19 cellular contexts compared by ENCODE assay signal in the genomic region with DNA sequence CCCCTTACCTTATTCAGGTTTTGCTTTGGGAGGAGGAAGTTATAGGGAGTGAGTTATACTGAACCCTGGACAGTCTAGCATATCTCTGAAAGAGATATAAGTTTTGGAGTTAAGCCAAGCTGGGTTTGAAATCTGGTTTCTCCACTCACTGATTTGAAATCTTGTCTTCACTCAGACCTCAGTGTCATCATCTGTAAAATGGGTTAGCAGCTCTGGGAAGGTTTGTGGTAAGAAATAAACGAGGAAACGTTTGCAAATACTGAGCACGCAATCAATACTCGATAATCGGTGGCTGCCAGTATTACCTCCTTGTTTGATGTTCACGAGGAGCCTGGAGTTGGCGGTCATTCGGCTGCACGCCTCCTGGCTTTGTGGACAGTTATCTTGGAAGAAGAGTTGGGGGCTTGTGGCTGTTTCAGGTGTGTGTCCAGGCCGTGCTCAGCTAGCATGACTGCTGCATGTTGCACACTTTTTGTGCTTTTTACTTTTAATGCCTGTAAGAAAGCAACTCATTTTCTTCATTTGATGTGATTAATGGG.
DNase-seq lines count a peak whose midpoint lies in the region; ATAC-seq and TF ChIP-seq lines count a peak whose summit lies in the region.
"Had no signal": no experiment of that assay in that cellular context is flagged by ENCODE, and none has a peak within 500 bp of the region (broad histone marks: within the 10 kb centered on the region; RNA-seq: fewer than 3 reads in every experiment).

No MANE protein-coding gene starts in this region.

- no peak for ATAC-seq in HG03442 (IDR thresholded peaks at IDR 0.05; ENCODE audit: unreplicated experiment)

- H3K9me3 ChIP-seq in ES-I3 (ENCODE audit: control insufficient read depth, insufficient read depth, low read length) (no peaks in the 10 kb centered on the region), iPS-15b (ENCODE audit: control insufficient read depth, insufficient read depth, low read length) (no peaks in the 10 kb centered on the region), osteoblast (ENCODE audit: low read depth, low read length) (peaks cover 2% of the 10 kb centered on the region)

- H3K9ac ChIP-seq in ES-I3 (ENCODE audit: low read depth, low read length): peak overlapping the region; percentile 37; the same call in 1 of the 2 replicates
- H3K9ac ChIP-seq in iPS-15b (ENCODE audit: low read depth, low read length): no peak overlapping the region
- H3K9ac ChIP-seq: GM23248 had no signal

- TF ChIP-seq CTCF in VCaP (conservative IDR thresholded peaks at IDR 0.05) (no peak), osteoblast (IDR thresholded peaks at IDR 0.05; ENCODE audit: extremely low read depth, low read depth, low read length) (no peak)

- H4K20me1 ChIP-seq in osteoblast (ENCODE audit: insufficient read depth, low read length): no peaks in the 10 kb centered on the region

- H3K36me3 ChIP-seq in ES-I3 (ENCODE audit: insufficient read depth, low read length) (no peaks in the 10 kb centered on the region), iPS-15b (ENCODE audit: control insufficient read depth, insufficient read depth, low read length) (no peaks in the 10 kb centered on the region), osteoblast (ENCODE audit: insufficient read depth, low read length) (no peaks in the 10 kb centered on the region)

- no peak for TF ChIP-seq POLR2A in erythroblast (IDR thresholded peaks at IDR 0.05; ENCODE audit: low read length)

- no peak overlapping the region for H3K4me2 ChIP-seq in osteoblast (ENCODE audit: insufficient read depth, low read length)

- no peak overlapping the region for H2AFZ ChIP-seq in osteoblast (ENCODE audit: low read length)
- H2AFZ ChIP-seq: GM23248 had no signal

- no peaks in the 10 kb centered on the region for H3K4me1 ChIP-seq in ES-I3 (ENCODE audit: insufficient read depth, low read length)
- no peaks in the 10 kb centered on the region for H3K4me1 ChIP-seq in iPS-15b (ENCODE audit: control insufficient read depth, insufficient read depth, low read length)
- no peaks in the 10 kb centered on the region for H3K4me1 ChIP-seq in osteoblast (ENCODE audit: insufficient read depth, low read length)

- DNase-seq in osteoblast (ENCODE audit: insufficient read length, low spot score, missing footprints): peak; percentile 61
- DNase-seq in erythroblast (lab: John Stamatoyannopoulos, UW): no peak
- no peak for DNase-seq in activated CD4-positive, alpha-beta T cell treated with anti-CD3 and anti-CD28 coated beads for 1 hour
- DNase-seq in SIG-M5 treated with dmso at 0.1 percent for 504 hours (lab: John Stamatoyannopoulos, UW; ENCODE audit: unreplicated experiment): no peak
- DNase-seq: DMS 273 treated with DMSO at 0.1 percent for 48 hours, GF-D8, GM23248, IMR-90, Kasumi-1, NCI-H1105, NCI-H1694, NCI-H2107, NCI-H69, SIG-M5 had no signal

- H3K4me3 ChIP-seq in iPS-15b (ENCODE audit: low read depth, low read length) (peak overlapping the region; percentile 20), osteoblast (ENCODE audit: insufficient read depth, low read length) (no peak overlapping the region)
- H3K4me3 ChIP-seq: GM23248 had no signal

- H3K79me2 ChIP-seq in osteoblast (ENCODE audit: insufficient read depth, low read length): no peaks in the 10 kb centered on the region

- H3K27ac ChIP-seq in VCaP: peak overlapping the region; percentile 25; the same call in 1 of the 2 replicates
- H3K27ac ChIP-seq in osteoblast (ENCODE audit: low read depth, low read length): no peak overlapping the region
- H3K27ac ChIP-seq: C4-2B, GM23248 had no signal

- H3K27me3 ChIP-seq in iPS-15b (ENCODE audit: control insufficient read depth, insufficient read depth, low read length) (peaks cover 22% of the 10 kb centered on the region), osteoblast (ENCODE audit: insufficient read depth, low read length) (no peaks in the 10 kb centered on the region)
